In genomic region chr1:17053071-17053684, GRCh38 we compare ENCODE assay signal across 8 cellular contexts. TPM values are rescaled to one million over a fixed set of nuclear protein-coding genes. Genes with fewer than 3 reads are reported as not detected.
A peak's percentile ranks its signal among the peaks of the same experiment; 100 is the strongest.
DNase-seq lines count a peak whose midpoint lies in the region; ATAC-seq and TF ChIP-seq lines count a peak whose summit lies in the region.

No MANE protein-coding gene starts in this region.

- peaks cover 4 to 51% (median 41%) of the 10 kb centered on the region in 11 experiments; a peak in 18 of 22 replicates for H4K20me1 ChIP-seq in BLaER1 treated with 17β-estradiol and CSF1 and Interleukin-3, amounts not matched to agents 10 nM and 100 nM
- no peaks in the 10 kb centered on the region for H4K20me1 ChIP-seq in MM.1S (ENCODE audit: insufficient read depth, low read length)

- H3K4me1 Mint-ChIP-seq in dendritic cell treated with granulocyte-macrophage colony-stimulating factor and Interleukin-4, amounts not matched to agents 40 ng/mL and 50 ng/mL, for 4 days (ENCODE audit: low read depth), result peaks cover 13% of the 10 kb centered on the region
- H3K4me1 Mint-ChIP-seq in nephron, result peaks cover 38% of the 10 kb centered on the region

- no peak for ATAC-seq in HG03469 (IDR thresholded peaks at IDR 0.05; ENCODE audit: unreplicated experiment)

- H2AFZ ChIP-seq in MM.1S (ENCODE audit: low read length), result peak overlapping the region; percentile 64

- peak overlapping the region; percentile 79 to 100 (median 93) for H3K4me2 ChIP-seq in BLaER1 treated with 17β-estradiol and CSF1 and Interleukin-3, amounts not matched to agents 10 nM and 100 nM
- peak overlapping the region; percentile 81 for H3K4me2 ChIP-seq in MM.1S (ENCODE audit: low read depth, low read length)

- no peaks in the 10 kb centered on the region for H3K27me3 Mint-ChIP-seq in dendritic cell treated with granulocyte-macrophage colony-stimulating factor and Interleukin-4, amounts not matched to agents 40 ng/mL and 50 ng/mL, for 4 days
- H3K27me3 Mint-ChIP-seq in nephron (ENCODE audit: low read depth), result peaks cover 6% of the 10 kb centered on the region

- H3K27ac Mint-ChIP-seq in dendritic cell treated with granulocyte-macrophage colony-stimulating factor and Interleukin-4, amounts not matched to agents 40 ng/mL and 50 ng/mL, for 4 days, result peak overlapping the region; percentile 90
- peak overlapping the region; percentile 88 to 98 (median 97) for H3K27ac Mint-ChIP-seq in nephron

- H3K36me3 Mint-ChIP-seq in dendritic cell treated with granulocyte-macrophage colony-stimulating factor and Interleukin-4, amounts not matched to agents 40 ng/mL and 50 ng/mL, for 4 days (ENCODE audit: low read depth), result peaks cover 52% of the 10 kb centered on the region
- peaks cover 7% of the 10 kb centered on the region for H3K36me3 Mint-ChIP-seq in nephron (ENCODE audit: low read depth)

- no peaks in the 10 kb centered on the region for H3K9me3 Mint-ChIP-seq in dendritic cell treated with granulocyte-macrophage colony-stimulating factor and Interleukin-4, amounts not matched to agents 40 ng/mL and 50 ng/mL, for 4 days
- no peaks in the 10 kb centered on the region for H3K9me3 Mint-ChIP-seq in nephron

- H3K9me3 ChIP-seq in BLaER1 treated with 17β-estradiol and CSF1 and Interleukin-3, amounts not matched to agents 10 nM and 100 nM (replicated peaks in 1 of 11), result no peaks in the 10 kb centered on the region
- H3K9me3 ChIP-seq in MM.1S (replicated peaks; ENCODE audit: insufficient read depth, low read length), result no peaks in the 10 kb centered on the region

- peak overlapping the region; percentile 75 to 89 (median 85) for H3K9ac ChIP-seq in BLaER1 treated with 17β-estradiol and CSF1 and Interleukin-3, amounts not matched to agents 10 nM and 100 nM
- H3K9ac ChIP-seq in MM.1S (ENCODE audit: low read length), result peak overlapping the region; percentile 78

- DNase-seq in MM.1S (no peak), LoVo (ENCODE audit: low spot score) (no peak), H4 (ENCODE audit: low spot score) (no peak), Kasumi-1 (lab: John Stamatoyannopoulos, UW) (no peak)

- peaks cover 27 to 40% (median 34%) of the 10 kb centered on the region in 11 experiments for H3K36me3 ChIP-seq in BLaER1 treated with 17β-estradiol and CSF1 and Interleukin-3, amounts not matched to agents 10 nM and 100 nM
- H3K36me3 ChIP-seq in MM.1S (replicated peaks; ENCODE audit: insufficient read depth, low read length), result 0 out of 2 replicates have a peak, but pooled peaks cover 3% of the 10 kb centered on the region

- intact Hi-C loops in dendritic cell treated with granulocyte-macrophage colony-stimulating factor and Interleukin-4, amounts not matched to agents 40 ng/mL and 50 ng/mL, for 4 days (cut with micrococcal nuclease), result no loop called here

- peaks cover 53% of the 10 kb centered on the region for H3K79me2 ChIP-seq in MM.1S (ENCODE audit: low read length)

- TF ChIP-seq CTCF in MM.1S (IDR thresholded peaks at IDR 0.05; ENCODE audit: low read length) (no peak), nephron (IDR thresholded peaks at IDR 0.05; ENCODE audit: unreplicated experiment in 3 of 3) (no peak)

- peak overlapping the region; percentile 99 for H3K4me3 Mint-ChIP-seq in dendritic cell treated with granulocyte-macrophage colony-stimulating factor and Interleukin-4, amounts not matched to agents 40 ng/mL and 50 ng/mL, for 4 days
- H3K4me3 Mint-ChIP-seq in nephron, result peak overlapping the region; percentile 100

- no peaks in the 10 kb centered on the region; the same call in 1 of the 2 replicates for H3F3A ChIP-seq in MM.1S (ENCODE audit: insufficient read depth, low read length)

- H3K27ac ChIP-seq in BLaER1 treated with 17β-estradiol and CSF1 and Interleukin-3, amounts not matched to agents 10 nM and 100 nM, result peak overlapping the region; percentile 59 to 88 (median 82)
- H3K27ac ChIP-seq in MM.1S (ENCODE audit: low read length), result peak overlapping the region; percentile 35; the same call in 1 of the 2 replicates

- peaks cover 12 to 26% (median 15%) of the 10 kb centered on the region in 10 experiments for H3K4me1 ChIP-seq in BLaER1 treated with 17β-estradiol and CSF1 and Interleukin-3, amounts not matched to agents 10 nM and 100 nM
- H3K4me1 ChIP-seq in MM.1S (ENCODE audit: low read length), result peaks cover 8% of the 10 kb centered on the region

- no peaks in the 10 kb centered on the region for H3K9me2 ChIP-seq in MM.1S (replicated peaks; ENCODE audit: insufficient read depth, low read length)

- H3K27me3 ChIP-seq in BLaER1 treated with 17β-estradiol and CSF1 and Interleukin-3, amounts not matched to agents 10 nM and 100 nM, result no peaks in the 10 kb centered on the region
- H3K27me3 ChIP-seq in MM.1S (replicated peaks; ENCODE audit: insufficient read depth, low read length), result peaks cover 33% of the 10 kb centered on the region

- H3K4me3 ChIP-seq in BLaER1 treated with 17β-estradiol and CSF1 and Interleukin-3, amounts not matched to agents 10 nM and 100 nM, result peak overlapping the region; percentile 79 to 95 (median 86)
- peak overlapping the region; percentile 85 for H3K4me3 ChIP-seq in MM.1S (ENCODE audit: low read length)

RNA-seq across cellular contexts. Expression of gene SDHB, which starts 0.7 kb away (rescaled TPM):
- 322 and 356 TPM in 2 replicates for total RNA-seq in H4 (2014; rRNA removed; shearing (Covaris generic))

RNA-seq across cellular contexts. Expression of gene ATP13A2, which starts 41.5 kb away (rescaled TPM):
- 9.8 and 17.5 TPM in 2 replicates for total RNA-seq in H4 (2014; rRNA removed; shearing (Covaris generic))
